Comparison of ENCODE assay signal across 8 cellular contexts in genomic region chr11:111446404-111447152, GRCh38.
A peak's percentile ranks its signal among the peaks of the same experiment; 100 is the strongest.
DNase-seq lines count a peak whose midpoint lies in the region; ATAC-seq and TF ChIP-seq lines count a peak whose summit lies in the region.

No MANE protein-coding gene starts in this region.

- peaks cover 6% of the 10 kb centered on the region for H3K27me3 Mint-ChIP-seq in glutamatergic neuron (ENCODE audit: unreplicated experiment)

- H3K9me3 ChIP-seq in SK-N-MC (ENCODE audit: low read depth, low read length): no peaks in the 10 kb centered on the region
- no peaks in the 10 kb centered on the region for H3K9me3 ChIP-seq in prostate gland

- H3K27ac Mint-ChIP-seq in glutamatergic neuron (ENCODE audit: unreplicated experiment): no peak overlapping the region

- 38% methylated on average over 5 of the region's 5 CpGs for WGBS in prostate gland

- no peaks in the 10 kb centered on the region for H3K4me1 ChIP-seq in prostate gland (replicated peaks)

- no peak overlapping the region for H3K9ac ChIP-seq in SK-N-MC (ENCODE audit: insufficient read length)

- no peak for TF ChIP-seq POLR2A in prostate gland (IDR thresholded peaks at IDR 0.05)

- H3K27ac ChIP-seq in SK-N-MC (no peak overlapping the region), prostate gland (no peak overlapping the region)

- DNase-seq in GM12865 (ENCODE audit: low read depth) (peak; percentile 95), NCI-H1048 (lab: John Stamatoyannopoulos, UW) (peak; percentile 78), SK-N-MC (ENCODE audit: low read depth, low spot score) (peak; percentile 73), glutamatergic neuron (peak; percentile 66), prostate gland (ENCODE audit: low spot score) (peak; percentile 81), OCI-M2 (lab: John Stamatoyannopoulos, UW; ENCODE audit: unreplicated experiment) (no peak)
- peak; percentile 62 for DNase-seq in activated naive CD4-positive, alpha-beta T cell treated with anti-CD3 and anti-CD28 coated beads, Interleukin-2, amount 50 U/mL, for 16 hours

- no peak overlapping the region for H3K4me3 ChIP-seq in GM12865 (ENCODE audit: low read depth, low read length)
- no peak overlapping the region for H3K4me3 ChIP-seq in SK-N-MC
- H3K4me3 ChIP-seq in prostate gland: no peak overlapping the region

- H3K4me3 Mint-ChIP-seq in glutamatergic neuron (ENCODE audit: unreplicated experiment): peak overlapping the region; percentile 12

- ATAC-seq in HG02623 (IDR thresholded peaks at IDR 0.05; ENCODE audit: unreplicated experiment): peak; percentile 85

- no peaks in the 10 kb centered on the region for H3K36me3 Mint-ChIP-seq in glutamatergic neuron (ENCODE audit: unreplicated experiment)

- TF ChIP-seq CTCF in GM12865 (IDR thresholded peaks at IDR 0.05; ENCODE audit: insufficient read depth, low read depth, low read length, missing control alignments): peak; percentile 90
- TF ChIP-seq CTCF in glutamatergic neuron (IDR thresholded peaks at IDR 0.05; ENCODE audit: partially characterized antibody, unreplicated experiment): peak; percentile 41
- peak; percentile 28 to 92 (median 80) for TF ChIP-seq CTCF in prostate gland (IDR thresholded peaks at IDR 0.05)

- H3K36me3 ChIP-seq in SK-N-MC (ENCODE audit: insufficient read depth, low read length) (no peaks in the 10 kb centered on the region), prostate gland (no peaks in the 10 kb centered on the region)

- intact Hi-C loops in prostate gland (cut with DNase I): loop anchor here (1.0 to 10.0 kb wide), 2 partner anchors 161 to 1002 kb away; no protein-coding TSS in a partner anchor

- no peaks in the 10 kb centered on the region for H3K27me3 ChIP-seq in prostate gland (replicated peaks; ENCODE audit: insufficient read depth)

- peaks cover 4% of the 10 kb centered on the region for H3K9me3 Mint-ChIP-seq in glutamatergic neuron (ENCODE audit: unreplicated experiment)

- peaks cover 10% of the 10 kb centered on the region for H3K4me1 Mint-ChIP-seq in glutamatergic neuron (ENCODE audit: low read depth, unreplicated experiment)
